Comparison of ENCODE assay signal across 8 cellular contexts in the genomic region with DNA sequence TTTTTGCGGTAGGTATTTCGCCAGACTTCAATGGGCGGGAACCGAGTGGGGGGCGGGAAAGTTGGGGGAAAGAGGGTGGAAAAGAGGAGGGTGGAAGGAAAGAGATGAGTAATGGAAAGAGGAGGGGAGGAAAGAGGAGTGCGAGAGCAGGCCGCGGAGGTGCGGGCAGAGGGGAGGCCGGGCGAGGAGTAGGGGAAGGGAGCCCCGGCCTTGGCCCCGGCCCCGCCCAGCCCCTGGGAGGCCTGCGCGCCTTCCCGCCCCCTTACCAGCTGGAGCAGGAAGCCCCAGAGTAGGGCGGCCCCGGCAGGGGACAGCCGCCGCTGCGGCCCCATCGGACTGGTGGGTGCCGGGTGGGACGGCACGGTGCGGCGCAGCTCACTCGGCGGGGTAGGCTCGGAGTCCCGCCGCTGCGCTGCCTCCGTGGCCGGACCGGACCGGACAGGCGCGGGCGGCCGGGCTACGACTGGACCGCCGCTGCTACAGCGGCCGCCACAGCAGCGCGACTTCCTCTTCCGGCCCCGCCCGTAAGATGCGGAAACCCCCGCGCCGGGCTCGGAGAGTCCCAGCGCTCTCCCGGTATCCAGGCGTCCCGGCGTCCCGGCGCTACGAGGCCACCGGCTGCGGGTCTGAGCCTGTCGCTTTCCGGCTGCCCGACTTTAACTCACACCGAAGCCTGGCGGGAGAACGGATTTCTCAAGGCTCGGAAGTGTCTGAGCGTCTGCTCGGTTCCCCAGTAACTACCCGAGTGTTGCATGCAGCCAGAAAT. TPM values are rescaled to one million over a fixed set of nuclear protein-coding genes. Genes with fewer than 3 reads are reported as not detected.
DNase-seq lines count a peak whose midpoint lies in the region; ATAC-seq and TF ChIP-seq lines count a peak whose summit lies in the region.

A gene with protein sequence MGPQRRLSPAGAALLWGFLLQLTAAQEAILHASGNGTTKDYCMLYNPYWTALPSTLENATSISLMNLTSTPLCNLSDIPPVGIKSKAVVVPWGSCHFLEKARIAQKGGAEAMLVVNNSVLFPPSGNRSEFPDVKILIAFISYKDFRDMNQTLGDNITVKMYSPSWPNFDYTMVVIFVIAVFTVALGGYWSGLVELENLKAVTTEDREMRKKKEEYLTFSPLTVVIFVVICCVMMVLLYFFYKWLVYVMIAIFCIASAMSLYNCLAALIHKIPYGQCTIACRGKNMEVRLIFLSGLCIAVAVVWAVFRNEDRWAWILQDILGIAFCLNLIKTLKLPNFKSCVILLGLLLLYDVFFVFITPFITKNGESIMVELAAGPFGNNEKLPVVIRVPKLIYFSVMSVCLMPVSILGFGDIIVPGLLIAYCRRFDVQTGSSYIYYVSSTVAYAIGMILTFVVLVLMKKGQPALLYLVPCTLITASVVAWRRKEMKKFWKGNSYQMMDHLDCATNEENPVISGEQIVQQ (minus strand): TSS at position 505 of the 766 bp plus-strand sequence. CDS start 173 bp downstream, at position 332.

- H3K9me3 ChIP-seq in ascending aorta (no peaks in the 10 kb centered on the region), aorta (ENCODE audit: control insufficient read depth, low read length) (no peaks in the 10 kb centered on the region)

- H3K27ac ChIP-seq in ascending aorta = peak within 1 kb of the TSS; percentile 99 to 100
- peak within 1 kb of the TSS; percentile 71 to 91 for H3K27ac ChIP-seq in aorta (ENCODE audit: low read depth in 1 of 2, low read length in 2 of 2)

- no peak for TF ChIP-seq CTCF in ascending aorta (IDR thresholded peaks at IDR 0.05)

- peaks cover 40% of the 10 kb centered on the region for H3K4me1 Mint-ChIP-seq in T-helper 2 cell treated with Interferon-gamma antibody and Interleukin-4, amounts not matched to agents 5 μg/mL and 100 μg/mL, for 36 hours (ENCODE audit: low read depth)

- peak within 1 kb of the TSS; percentile 91 for H3K4me3 Mint-ChIP-seq in T-helper 2 cell treated with Interferon-gamma antibody and Interleukin-4, amounts not matched to agents 5 μg/mL and 100 μg/mL, for 36 hours

- DNase-seq in NCI-H187 treated with DMSO at 0.1 percent for 48 hours (lab: John Stamatoyannopoulos, UW) (peak; percentile 13), ascending aorta (ENCODE audit: low spot score in 2 of 2) (peak; percentile 39 to 90), hepatic stellate cell (ENCODE audit: low spot score) (peak; percentile 90), renal cortical epithelial cell (ENCODE audit: low read depth) (peak; percentile 76), aorta (peak; percentile 93 to 94)
- DNase-seq in T-helper 2 cell treated with Interferon-gamma antibody and Interleukin-4, amounts not matched to agents 5 μg/mL and 100 μg/mL, for 36 hours (ENCODE audit: low spot score) = peak; percentile 89

- peak within 1 kb of the TSS; percentile 93 to 96 for H3K4me3 ChIP-seq in ascending aorta
- H3K4me3 ChIP-seq in aorta (ENCODE audit: low read length in 2 of 2) = peak within 1 kb of the TSS; percentile 77 to 81

- no peaks in the 10 kb centered on the region for H3K36me3 ChIP-seq in ascending aorta
- no peaks in the 10 kb centered on the region for H3K36me3 ChIP-seq in aorta (ENCODE audit: control insufficient read depth in 1 of 2, insufficient read depth in 2 of 2, low read length in 1 of 2)

- no peaks in the 10 kb centered on the region for H3K27me3 Mint-ChIP-seq in T-helper 2 cell treated with Interferon-gamma antibody and Interleukin-4, amounts not matched to agents 5 μg/mL and 100 μg/mL, for 36 hours (ENCODE audit: low read depth)

- peak within 1 kb of the TSS; percentile 98 for H3K27ac Mint-ChIP-seq in T-helper 2 cell treated with Interferon-gamma antibody and Interleukin-4, amounts not matched to agents 5 μg/mL and 100 μg/mL, for 36 hours

- H3K27me3 ChIP-seq in ascending aorta = no peaks in the 10 kb centered on the region
- no peaks in the 10 kb centered on the region for H3K27me3 ChIP-seq in aorta (ENCODE audit: control insufficient read depth in 1 of 2, insufficient read depth in 2 of 2, low read length in 1 of 2)

- WGBS in aorta, 2 donors = 0% methylated on average over 46 to 77 of the region's 77 CpGs

- H3K36me3 Mint-ChIP-seq in T-helper 2 cell treated with Interferon-gamma antibody and Interleukin-4, amounts not matched to agents 5 μg/mL and 100 μg/mL, for 36 hours (ENCODE audit: low read depth) = peaks cover 22% of the 10 kb centered on the region

- no peaks in the 10 kb centered on the region for H3K9me3 Mint-ChIP-seq in T-helper 2 cell treated with Interferon-gamma antibody and Interleukin-4, amounts not matched to agents 5 μg/mL and 100 μg/mL, for 36 hours

- H3K4me1 ChIP-seq in ascending aorta (peaks cover 0 to 17% of the 10 kb centered on the region in 2 donors), aorta (ENCODE audit: control insufficient read depth in 1 of 2, insufficient read depth in 2 of 2, low read length in 2 of 2) (peaks cover 0 to 2% of the 10 kb centered on the region in 2 donors)

- intact Hi-C loops in ascending aorta (cut with DNase I) = loop anchor here (1.0 to 10.0 kb wide), 4 partner anchors 79 to 411 kb away; a partner anchor contains a TSS
- intact Hi-C loops in aorta (cut with DNase I) = loop anchor here in 1 of 2 donors (5.0 kb wide), 3 partner anchors 52 to 117 kb away; a partner anchor contains a TSS

- ATAC-seq in GM18502 (IDR thresholded peaks at IDR 0.05; ENCODE audit: poor library complexity, unreplicated experiment) (peak; percentile 89), HG02938 (IDR thresholded peaks at IDR 0.05; ENCODE audit: unreplicated experiment) (peak; percentile 80), aorta (ENCODE audit: low FRiP score) (peak; percentile 94)

RNA-seq across cellular contexts. Expression of the gene that starts here (rescaled TPM):
- total RNA-seq in ascending aorta (785 TPM), renal cortical epithelial cell (142 and 171 TPM in 2 replicates), aorta (100 to 1,000 TPM; 124 to 130 TPM)
- polyA plus RNA-seq in aorta = 10 to 100 TPM; 13.4 to 32.6 TPM

Comparison
In these comparisons a context has a peak if more than half of its experiments do, and no peak if none do; other contexts are left out.
1. Peak in every context shown above with its lines: DNase-seq, ATAC-seq, H3K4me3 ChIP-seq and H3K27ac ChIP-seq.
2. DNase-seq: peak in every context shown above with its lines; median percentile 94 in aorta; 90 in hepatic stellate cell; 89 in T-helper 2 cell treated with Interferon-gamma antibody and Interleukin-4, amounts not matched to agents 5 μg/mL and 100 μg/mL, for 36 hours; 76 in renal cortical epithelial cell; 64 in ascending aorta; 13 in NCI-H187 treated with DMSO at 0.1 percent for 48 hours.